1 cellular context compared by ENCODE assay signal in the genomic region with DNA sequence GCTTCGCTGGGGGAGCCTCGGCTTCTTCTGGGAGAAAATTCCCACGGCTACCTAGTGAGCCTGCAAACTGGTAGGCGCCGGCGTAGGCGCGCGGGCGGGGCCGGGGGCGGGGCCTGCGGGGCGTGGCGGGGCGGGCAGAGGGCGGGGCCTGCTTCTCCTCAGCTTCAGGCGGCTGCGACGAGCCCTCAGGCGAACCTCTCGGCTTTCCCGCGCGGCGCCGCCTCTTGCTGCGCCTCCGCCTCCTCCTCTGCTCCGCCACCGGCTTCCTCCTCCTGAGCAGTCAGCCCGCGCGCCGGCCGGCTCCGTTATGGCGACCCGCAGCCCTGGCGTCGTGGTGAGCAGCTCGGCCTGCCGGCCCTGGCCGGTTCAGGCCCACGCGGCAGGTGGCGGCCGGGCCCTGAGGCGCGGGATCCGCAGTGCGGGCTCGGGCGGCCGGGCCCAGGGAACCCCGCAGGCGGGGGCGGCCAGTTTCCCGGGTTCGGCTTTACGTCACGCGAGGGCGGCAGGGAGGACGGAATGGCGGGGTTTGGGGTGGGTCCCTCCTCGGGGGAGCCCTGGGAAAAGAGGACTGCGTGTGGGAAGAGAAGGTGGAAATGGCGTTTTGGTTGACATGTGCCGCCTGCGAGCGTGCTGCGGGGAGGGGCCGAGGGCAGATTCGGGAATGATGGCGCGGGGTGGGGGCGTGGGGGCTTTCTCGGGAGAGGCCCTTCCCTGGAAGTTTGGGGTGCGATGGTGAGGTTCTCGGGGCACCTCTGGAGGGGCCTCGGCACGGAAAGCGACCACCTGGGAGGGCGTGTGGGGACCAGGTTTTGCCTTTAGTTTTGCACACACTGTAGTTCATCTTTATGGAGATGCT.
TF ChIP-seq lines count a peak whose summit lies in the region.

A gene with protein sequence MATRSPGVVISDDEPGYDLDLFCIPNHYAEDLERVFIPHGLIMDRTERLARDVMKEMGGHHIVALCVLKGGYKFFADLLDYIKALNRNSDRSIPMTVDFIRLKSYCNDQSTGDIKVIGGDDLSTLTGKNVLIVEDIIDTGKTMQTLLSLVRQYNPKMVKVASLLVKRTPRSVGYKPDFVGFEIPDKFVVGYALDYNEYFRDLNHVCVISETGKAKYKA (plus strand): TSS at position 161 of the 856 bp plus-strand sequence. CDS start 147 bp downstream, at position 308.

TF ChIP-seq in WTC11, 78 proteins besides CTCF, POLR2A, EP300 and RAD21 (continued from another document):
- TF ChIP-seq, protein P1, sequence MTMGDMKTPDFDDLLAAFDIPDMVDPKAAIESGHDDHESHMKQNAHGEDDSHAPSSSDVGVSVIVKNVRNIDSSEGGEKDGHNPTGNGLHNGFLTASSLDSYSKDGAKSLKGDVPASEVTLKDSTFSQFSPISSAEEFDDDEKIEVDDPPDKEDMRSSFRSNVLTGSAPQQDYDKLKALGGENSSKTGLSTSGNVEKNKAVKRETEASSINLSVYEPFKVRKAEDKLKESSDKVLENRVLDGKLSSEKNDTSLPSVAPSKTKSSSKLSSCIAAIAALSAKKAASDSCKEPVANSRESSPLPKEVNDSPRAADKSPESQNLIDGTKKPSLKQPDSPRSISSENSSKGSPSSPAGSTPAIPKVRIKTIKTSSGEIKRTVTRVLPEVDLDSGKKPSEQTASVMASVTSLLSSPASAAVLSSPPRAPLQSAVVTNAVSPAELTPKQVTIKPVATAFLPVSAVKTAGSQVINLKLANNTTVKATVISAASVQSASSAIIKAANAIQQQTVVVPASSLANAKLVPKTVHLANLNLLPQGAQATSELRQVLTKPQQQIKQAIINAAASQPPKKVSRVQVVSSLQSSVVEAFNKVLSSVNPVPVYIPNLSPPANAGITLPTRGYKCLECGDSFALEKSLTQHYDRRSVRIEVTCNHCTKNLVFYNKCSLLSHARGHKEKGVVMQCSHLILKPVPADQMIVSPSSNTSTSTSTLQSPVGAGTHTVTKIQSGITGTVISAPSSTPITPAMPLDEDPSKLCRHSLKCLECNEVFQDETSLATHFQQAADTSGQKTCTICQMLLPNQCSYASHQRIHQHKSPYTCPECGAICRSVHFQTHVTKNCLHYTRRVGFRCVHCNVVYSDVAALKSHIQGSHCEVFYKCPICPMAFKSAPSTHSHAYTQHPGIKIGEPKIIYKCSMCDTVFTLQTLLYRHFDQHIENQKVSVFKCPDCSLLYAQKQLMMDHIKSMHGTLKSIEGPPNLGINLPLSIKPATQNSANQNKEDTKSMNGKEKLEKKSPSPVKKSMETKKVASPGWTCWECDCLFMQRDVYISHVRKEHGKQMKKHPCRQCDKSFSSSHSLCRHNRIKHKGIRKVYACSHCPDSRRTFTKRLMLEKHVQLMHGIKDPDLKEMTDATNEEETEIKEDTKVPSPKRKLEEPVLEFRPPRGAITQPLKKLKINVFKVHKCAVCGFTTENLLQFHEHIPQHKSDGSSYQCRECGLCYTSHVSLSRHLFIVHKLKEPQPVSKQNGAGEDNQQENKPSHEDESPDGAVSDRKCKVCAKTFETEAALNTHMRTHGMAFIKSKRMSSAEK (CRISPR knock-in tag; IDR thresholded peaks at IDR 0.05; ENCODE audit: borderline replicate concordance) = no peak
- TF ChIP-seq, protein P2, sequence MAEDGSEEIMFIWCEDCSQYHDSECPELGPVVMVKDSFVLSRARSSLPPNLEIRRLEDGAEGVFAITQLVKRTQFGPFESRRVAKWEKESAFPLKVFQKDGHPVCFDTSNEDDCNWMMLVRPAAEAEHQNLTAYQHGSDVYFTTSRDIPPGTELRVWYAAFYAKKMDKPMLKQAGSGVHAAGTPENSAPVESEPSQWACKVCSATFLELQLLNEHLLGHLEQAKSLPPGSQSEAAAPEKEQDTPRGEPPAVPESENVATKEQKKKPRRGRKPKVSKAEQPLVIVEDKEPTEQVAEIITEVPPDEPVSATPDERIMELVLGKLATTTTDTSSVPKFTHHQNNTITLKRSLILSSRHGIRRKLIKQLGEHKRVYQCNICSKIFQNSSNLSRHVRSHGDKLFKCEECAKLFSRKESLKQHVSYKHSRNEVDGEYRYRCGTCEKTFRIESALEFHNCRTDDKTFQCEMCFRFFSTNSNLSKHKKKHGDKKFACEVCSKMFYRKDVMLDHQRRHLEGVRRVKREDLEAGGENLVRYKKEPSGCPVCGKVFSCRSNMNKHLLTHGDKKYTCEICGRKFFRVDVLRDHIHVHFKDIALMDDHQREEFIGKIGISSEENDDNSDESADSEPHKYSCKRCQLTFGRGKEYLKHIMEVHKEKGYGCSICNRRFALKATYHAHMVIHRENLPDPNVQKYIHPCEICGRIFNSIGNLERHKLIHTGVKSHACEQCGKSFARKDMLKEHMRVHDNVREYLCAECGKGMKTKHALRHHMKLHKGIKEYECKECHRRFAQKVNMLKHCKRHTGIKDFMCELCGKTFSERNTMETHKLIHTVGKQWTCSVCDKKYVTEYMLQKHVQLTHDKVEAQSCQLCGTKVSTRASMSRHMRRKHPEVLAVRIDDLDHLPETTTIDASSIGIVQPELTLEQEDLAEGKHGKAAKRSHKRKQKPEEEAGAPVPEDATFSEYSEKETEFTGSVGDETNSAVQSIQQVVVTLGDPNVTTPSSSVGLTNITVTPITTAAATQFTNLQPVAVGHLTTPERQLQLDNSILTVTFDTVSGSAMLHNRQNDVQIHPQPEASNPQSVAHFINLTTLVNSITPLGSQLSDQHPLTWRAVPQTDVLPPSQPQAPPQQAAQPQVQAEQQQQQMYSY (CRISPR knock-in tag; IDR thresholded peaks at IDR 0.05) = no peak
- TF ChIP-seq NFE2L1 (CRISPR knock-in tag; IDR thresholded peaks at IDR 0.05) (no peak), ZNF138 (CRISPR knock-in tag; conservative IDR thresholded peaks at IDR 0.05) (no peak), ZBTB21 (CRISPR knock-in tag; IDR thresholded peaks at IDR 0.05; ENCODE audit: borderline replicate concordance) (no peak)
TF ChIP-seq in WTC11: peak in this region for 4.
